2 cellular contexts compared by ENCODE assay signal in genomic region chr20:53753880-53754459, GRCh38.
TF ChIP-seq lines count a peak whose summit lies in the region.

No MANE protein-coding gene starts in this region.

TF ChIP-seq in A549, 52 proteins besides CTCF, POLR2A, EP300 and RAD21 (continued from another document):
- 0 out of 2 replicates have a peak, but pooled peaks have one; percentile 18 for TF ChIP-seq HMGXB4 (CRISPR knock-in tag; IDR thresholded peaks at IDR 0.05; ENCODE audit: borderline replicate concordance)
- no peak for TF ChIP-seq HES2 (IDR thresholded peaks at IDR 0.05)

TF ChIP-seq in HCT116, 20 proteins besides CTCF, POLR2A, EP300 and RAD21 (continued from another document):
- TF ChIP-seq ZBTB33 (IDR thresholded peaks at IDR 0.05; ENCODE audit: extremely low read depth, insufficient replicate concordance, low read length): no peak
- TF ChIP-seq CBX3 (IDR thresholded peaks at IDR 0.05; ENCODE audit: low read depth): no peak
- TF ChIP-seq FOSL1 (IDR thresholded peaks at IDR 0.05; ENCODE audit: low read depth): no peak
- no peak for TF ChIP-seq ZNF274 (IDR thresholded peaks at IDR 0.05; ENCODE audit: low read depth, low read length)
- no peak for TF ChIP-seq ZFX (IDR thresholded peaks at IDR 0.05)
- no peak for TF ChIP-seq EZH2phosphoT487 (IDR thresholded peaks at IDR 0.05; ENCODE audit: borderline replicate concordance)
- TF ChIP-seq SRF (IDR thresholded peaks at IDR 0.05; ENCODE audit: low read depth): no peak
- no peak for TF ChIP-seq MAX (IDR thresholded peaks at IDR 0.05)
- no peak for TF ChIP-seq EGR1 (IDR thresholded peaks at IDR 0.05; ENCODE audit: low read depth)
- TF ChIP-seq POLR2AphosphoS5 (IDR thresholded peaks at IDR 0.05; ENCODE audit: low read depth, low read length): no peak
- no peak for TF ChIP-seq JUND (IDR thresholded peaks at IDR 0.05)
- no peak for TF ChIP-seq SIN3A (IDR thresholded peaks at IDR 0.05; ENCODE audit: low read depth)
